22 cellular contexts compared by ENCODE assay signal in the genomic region with DNA sequence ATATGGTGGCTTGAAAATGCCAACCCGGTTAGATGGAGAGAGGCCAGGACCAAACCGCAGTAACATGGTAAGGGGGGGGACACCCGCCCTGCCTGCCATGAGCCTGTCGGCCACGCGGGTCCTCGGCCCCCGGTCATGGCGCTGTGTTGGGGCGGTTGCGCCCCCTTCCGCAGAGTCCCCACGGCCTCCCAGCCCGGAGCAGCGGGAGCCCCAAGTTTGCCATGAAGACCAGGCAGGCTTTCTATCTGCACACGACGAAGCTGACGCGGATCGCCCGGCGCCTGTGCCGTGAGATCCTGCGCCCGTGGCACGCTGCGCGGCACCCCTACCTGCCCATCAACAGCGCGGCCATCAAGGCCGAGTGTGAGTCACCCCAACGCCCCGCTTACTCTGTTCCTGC. TPM values are rescaled to one million over a fixed set of nuclear protein-coding genes. Genes with fewer than 3 reads are reported as not detected.
"Had no signal": no experiment of that assay in that cellular context is flagged by ENCODE, and none has a peak within 500 bp of the region (broad histone marks: within the 10 kb centered on the region; RNA-seq: fewer than 3 reads in every experiment).

No MANE protein-coding gene starts in this region.

- DNase-seq: dermis blood vessel endothelial cell; dorsolateral prefrontal cortex; effector CD4-positive, alpha-beta T cell; effector memory CD4-positive, alpha-beta T cell; erythroblast; esophagus squamous epithelium; foreskin fibroblast; foreskin melanocyte; gastrocnemius medialis; glutamatergic neuron; head of caudate nucleus; hippocampal formation; left cardiac atrium; left lung; lower lobe of right lung; mesendoderm; midbrain; naive thymus-derived CD4-positive, alpha-beta T cell had no signal

- H3K27ac ChIP-seq: dorsolateral prefrontal cortex, epithelial cell of prostate, esophagus squamous epithelium, gastrocnemius medialis, left lung, lower lobe of right lung had no signal

- ATAC-seq: esophagus mucosa; gastrocnemius medialis; left cardiac atrium; lower lobe of right lung; naive thymus-derived CD4-positive, alpha-beta T cell had no signal

- H3K4me3 ChIP-seq: coronary artery, dorsolateral prefrontal cortex, esophagus squamous epithelium, gastrocnemius medialis, left lung, lower lobe of right lung had no signal

- H3K27me3 ChIP-seq: dorsolateral prefrontal cortex, esophagus squamous epithelium, gastrocnemius medialis, left lung had no signal

- H3K9me3 ChIP-seq: esophagus squamous epithelium, gastrocnemius medialis, left lung, lower lobe of right lung had no signal

RNA-seq across cellular contexts. Expression of gene CRIP1, which starts 22.2 kb away (rescaled TPM):
- total RNA-seq: lung microvascular endothelial cell had no signal
